29 cellular contexts compared by ENCODE assay signal in the genomic region with DNA sequence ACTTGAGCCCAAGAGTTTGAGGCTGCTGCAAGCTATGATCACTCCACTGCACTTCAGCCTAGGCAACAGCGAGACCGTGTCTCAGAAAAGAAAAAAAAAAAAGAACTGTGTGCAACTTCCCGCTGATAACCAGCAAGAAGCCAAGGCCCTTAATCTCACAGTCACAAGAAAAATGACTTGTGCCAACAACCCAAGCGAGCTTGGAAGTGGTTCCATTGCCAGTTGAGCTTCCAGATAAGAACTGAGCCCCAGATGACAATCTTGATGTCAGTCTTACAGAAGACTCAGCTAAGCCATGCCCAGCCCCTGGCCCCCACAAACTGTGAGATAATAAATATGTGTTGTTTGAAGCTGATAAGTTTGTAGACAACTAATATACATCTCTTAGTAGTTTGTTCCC.
"Had no signal": no experiment of that assay in that cellular context is flagged by ENCODE, and none has a peak within 500 bp of the region (broad histone marks: within the 10 kb centered on the region; RNA-seq: fewer than 3 reads in every experiment).

No MANE protein-coding gene starts in this region.

- FAIRE-seq: bronchial epithelial cell, small intestine, urothelium cell line had no signal

- H3K4me1 ChIP-seq: colonic mucosa, left lung had no signal

- H3K27me3 ChIP-seq: colonic mucosa, dorsolateral prefrontal cortex, gastroesophageal sphincter, left lung, neutrophil, sigmoid colon had no signal

- DNase-seq: activated CD4-positive, alpha-beta T cell treated with anti-CD3 and anti-CD28 coated beads for 4 hours; activated CD4-positive, alpha-beta T cell treated with anti-CD3 and anti-CD28 coated beads, Interleukin-2, amount 50 U/mL, for 4 hours; activated naive CD4-positive, alpha-beta T cell; activated T-cell treated with anti-CD3 and anti-CD28 coated beads for 4 hours; activated T-cell treated with anti-CD3 and anti-CD28 coated beads, Interleukin-2, amount 50 U/mL, for 72 hours; anterior cingulate cortex; cerebellar nuclear complex; colonic mucosa; dorsolateral prefrontal cortex; effector memory CD8-positive, alpha-beta T cell; head of caudate nucleus; kidney glomerular epithelial cell; left lung; mucosa of descending colon; nephron progenitor cell; small intestine; stimulated activated CD4-positive, alpha-beta T cell treated with anti-CD3 and anti-CD28 coated beads, Interleukin-4, amount 100 ng/mL, for 24 hours; T-helper 17 cell; T1000; trophoblast cell had no signal

- H3K36me3 ChIP-seq: colonic mucosa, gastroesophageal sphincter, left lung, neutrophil, sigmoid colon, thoracic aorta had no signal

- H3K27ac ChIP-seq: colonic mucosa, dorsolateral prefrontal cortex, gastroesophageal sphincter, left lung, neutrophil, sigmoid colon, VCaP had no signal

- ATAC-seq: activated naive CD4-positive, alpha-beta T cell treated with anti-CD3 and anti-CD28 coated beads, Interleukin-2, amount 50 U/mL, for 72 hours; activated T-cell treated with anti-CD3 and anti-CD28 coated beads, Interleukin-2, amount 50 U/mL, for 72 hours; effector memory CD8-positive, alpha-beta T cell; gastroesophageal sphincter; left lung; mucosa of descending colon; stimulated activated effector memory CD8-positive, alpha-beta T cell treated with anti-CD3 and anti-CD28 coated beads, Interleukin-12 subunit alpha, Interleukin-12 subunit beta, amount 100 ng/mL, for 72 hours; T-helper 17 cell had no signal

- H3K9me3 ChIP-seq: colonic mucosa, gastroesophageal sphincter, left lung, mucosa of descending colon, neutrophil, sigmoid colon, thoracic aorta had no signal

- H3K4me3 ChIP-seq: colonic mucosa, dorsolateral prefrontal cortex, gastroesophageal sphincter, left lung, mucosa of descending colon, sigmoid colon, thoracic aorta had no signal
